18 cellular contexts compared by ENCODE assay signal in the genomic region with DNA sequence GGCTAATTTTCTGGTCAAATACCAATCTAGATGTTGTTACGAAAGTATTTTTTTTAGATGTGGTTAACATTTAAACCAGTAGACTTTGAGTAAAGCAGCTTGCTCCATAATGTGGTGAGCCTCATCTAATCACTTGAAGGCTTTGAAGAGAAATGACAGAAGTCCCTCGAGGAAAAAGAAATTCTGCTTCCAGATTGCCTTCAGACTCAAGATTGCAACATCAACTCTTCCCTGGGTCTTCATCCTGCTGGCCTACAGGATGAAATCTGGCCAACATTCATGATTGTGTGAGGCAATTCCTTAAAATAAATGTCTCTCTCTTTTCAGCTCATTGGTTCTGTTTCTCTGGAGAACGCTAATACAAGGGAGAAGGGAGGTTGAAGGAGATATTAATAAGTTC.
DNase-seq lines count a peak whose midpoint lies in the region; TF ChIP-seq lines count a peak whose summit lies in the region.
"Had no signal": no experiment of that assay in that cellular context is flagged by ENCODE, and none has a peak within 500 bp of the region (broad histone marks: within the 10 kb centered on the region; RNA-seq: fewer than 3 reads in every experiment).

No MANE protein-coding gene starts in this region.

- no peak overlapping the region for H3K4me3 ChIP-seq in adipocyte (ENCODE audit: low read length)
- H3K4me3 ChIP-seq in foreskin fibroblast (ENCODE audit: low read depth in 1 of 2, low read length in 2 of 2) = no peak overlapping the region
- no peak overlapping the region for H3K4me3 ChIP-seq in skeletal muscle cell (ENCODE audit: low read depth, low read length)
- H3K4me3 ChIP-seq: neural progenitor cell had no signal

- H3K27me3 ChIP-seq in adipocyte (replicated peaks; ENCODE audit: control insufficient read depth, insufficient read depth, low read length) = no peaks in the 10 kb centered on the region
- H3K27me3 ChIP-seq: BE2C, neural progenitor cell had no signal

- DNase-seq in GM04503 (ENCODE audit: low read depth) (peak; percentile 76), adipocyte (ENCODE audit: low read depth) (peak; percentile 89), foreskin fibroblast (peak; percentile 64 to 79), skeletal muscle cell (ENCODE audit: low read depth) (peak; percentile 76), HK-2 (ENCODE audit: unreplicated experiment) (no peak), superior temporal gyrus (ENCODE audit: extremely low spot score) (no peak)
- no peak for DNase-seq in activated CD4-positive, CD25-positive, alpha-beta regulatory T cell (lab: John Stamatoyannopoulos, UW)
- DNase-seq: activated CD4-positive, alpha-beta T cell treated with anti-CD3 and anti-CD28 coated beads, Interleukin-2, amount 10 ng/mL, durations not matched to agents 7 days and 5 days; activated effector memory CD4-positive, alpha-beta T cell treated with anti-CD3 and anti-CD28 coated beads, Interleukin-2, amount 50 U/mL, for 16 hours; amniotic stem cell; BE2C; EL; foreskin melanocyte; NCI-H1417; NCI-H69; SHP77 treated with DMSO at 0.1 percent for 48 hours; T-cell had no signal

- H3K9me3 ChIP-seq in adipocyte (ENCODE audit: control insufficient read depth, low read length) = no peaks in the 10 kb centered on the region
- H3K9me3 ChIP-seq: BE2C had no signal

- H3K9ac ChIP-seq in adipocyte (ENCODE audit: low read length) = no peak overlapping the region
- H3K9ac ChIP-seq: neural progenitor cell had no signal

- H3K4me1 ChIP-seq in adipocyte (ENCODE audit: control insufficient read depth, insufficient read depth, low read length) = peaks cover 46% of the 10 kb centered on the region
- H3K4me1 ChIP-seq: BE2C had no signal

- no peaks in the 10 kb centered on the region for H3K36me3 ChIP-seq in adipocyte (ENCODE audit: control insufficient read depth, insufficient read depth, low read length, severe bottlenecking)
- H3K36me3 ChIP-seq: BE2C, neural progenitor cell had no signal

- TF ChIP-seq CTCF in foreskin fibroblast (IDR thresholded peaks at IDR 0.05; ENCODE audit: low read depth, low read length) = no peak

Comparison
In these comparisons a context has a peak if more than half of its experiments do, and no peak if none do; other contexts are left out.
1. DNase-seq: peak in GM04503 (single experiment), adipocyte (single experiment), foreskin fibroblast (2 of 2) and skeletal muscle cell (single experiment); none in HK-2 (single experiment), activated CD4-positive, CD25-positive, alpha-beta regulatory T cell (0 of 4) and superior temporal gyrus (single experiment).